In genomic region chr5:90878549-90879196, GRCh38 we compare ENCODE assay signal across 11 cellular contexts.
A peak's percentile ranks its signal among the peaks of the same experiment; 100 is the strongest.
DNase-seq lines count a peak whose midpoint lies in the region; ATAC-seq and TF ChIP-seq lines count a peak whose summit lies in the region.
"Had no signal": no experiment of that assay in that cellular context is flagged by ENCODE, and none has a peak within 500 bp of the region (broad histone marks: within the 10 kb centered on the region; RNA-seq: fewer than 3 reads in every experiment).

No MANE protein-coding gene starts in this region.

- H3K27ac Mint-ChIP-seq in progenitor cell of endocrine pancreas = no peak overlapping the region

- 53 to 62% methylated on average over 3 of the region's 3 CpGs for WGBS in thyroid gland, 2 donors

- DNase-seq in A172 (ENCODE audit: low spot score) (peak; percentile 26), OCI-M1 (lab: John Stamatoyannopoulos, UW) (peak; percentile 9), fibroblast of gingiva (ENCODE audit: low read depth) (peak; percentile 40), mucosa of gallbladder (ENCODE audit: low spot score) (peak; percentile 16), progenitor cell of endocrine pancreas (ENCODE audit: low spot score, unreplicated experiment) (no peak), thyroid gland (no peak), HUDEP-2 (lab: John Stamatoyannopoulos, UW; ENCODE audit: unreplicated experiment in 76 of 76) (no peak)
- DNase-seq: activated CD4-positive, alpha-beta T cell treated with anti-CD3 and anti-CD28 coated beads, Interleukin-2, amount 50 U/mL, for 48 hours; NCI-H1105 treated with DMSO at 0.1 percent for 48 hours; RPMI8226 had no signal

- no peaks in the 10 kb centered on the region for H3K9me3 ChIP-seq in thyroid gland

- no peak for TF ChIP-seq CTCF in progenitor cell of endocrine pancreas (IDR thresholded peaks at IDR 0.05; ENCODE audit: unreplicated experiment)
- TF ChIP-seq CTCF in thyroid gland (IDR thresholded peaks at IDR 0.05) = no peak

- no peak for ATAC-seq in GM19035 (IDR thresholded peaks at IDR 0.05; ENCODE audit: unreplicated experiment)

- intact Hi-C loops in thyroid gland (cut with DNase I) = no loop called here

- peaks cover 15 to 18% of the 10 kb centered on the region in 2 donors for H3K4me1 ChIP-seq in thyroid gland

- H3K4me3 Mint-ChIP-seq in progenitor cell of endocrine pancreas (ENCODE audit: low read depth) = no peak overlapping the region

- H3K27me3 ChIP-seq in thyroid gland = no peaks in the 10 kb centered on the region

- H3K4me3 ChIP-seq in thyroid gland (replicated peaks in 1 of 3) = no peak overlapping the region

- H3K27ac ChIP-seq in thyroid gland = no peak overlapping the region

- H3K36me3 Mint-ChIP-seq in progenitor cell of endocrine pancreas (ENCODE audit: insufficient read depth) = peaks cover 8% of the 10 kb centered on the region

- TF ChIP-seq POLR2A in thyroid gland (IDR thresholded peaks at IDR 0.05) = no peak

- peaks cover 11% of the 10 kb centered on the region for H3K4me1 Mint-ChIP-seq in progenitor cell of endocrine pancreas (ENCODE audit: low read depth)

- no peaks in the 10 kb centered on the region for H3K27me3 Mint-ChIP-seq in progenitor cell of endocrine pancreas

- no peaks in the 10 kb centered on the region for H3K36me3 ChIP-seq in thyroid gland

- no peaks in the 10 kb centered on the region for H3K9me3 Mint-ChIP-seq in progenitor cell of endocrine pancreas (ENCODE audit: low read depth)

Comparison
In these comparisons a context has a peak if more than half of its experiments do, and no peak if none do; other contexts are left out.
1. DNase-seq: peak in A172 (single experiment), OCI-M1 (single experiment), fibroblast of gingiva (single experiment) and mucosa of gallbladder (single experiment); none in progenitor cell of endocrine pancreas (single experiment), thyroid gland (0 of 2) and HUDEP-2 (0 of 76).